33 cellular contexts compared by ENCODE assay signal in the genomic region with DNA sequence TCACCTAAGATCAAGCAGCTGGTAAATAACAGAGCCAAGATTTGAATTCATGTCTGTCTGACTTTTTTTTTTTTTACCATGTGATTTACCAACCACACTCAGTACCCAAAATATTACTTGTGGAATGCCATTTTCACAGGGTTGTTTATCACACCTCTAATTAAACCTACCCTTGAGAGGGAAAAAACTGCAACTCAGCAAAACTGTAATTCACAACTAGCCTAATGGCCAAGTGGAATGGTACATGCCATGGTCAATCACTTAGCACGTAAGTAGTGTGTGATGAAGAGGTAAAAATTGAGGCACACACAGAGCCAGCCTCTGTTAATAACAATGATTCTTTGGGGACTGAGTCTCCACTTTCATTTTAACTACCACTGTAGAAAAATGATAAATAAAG.
DNase-seq lines count a peak whose midpoint lies in the region; ATAC-seq, FAIRE-seq and TF ChIP-seq lines count a peak whose summit lies in the region.
"Had no signal": no experiment of that assay in that cellular context is flagged by ENCODE, and none has a peak within 500 bp of the region (broad histone marks: within the 10 kb centered on the region; RNA-seq: fewer than 3 reads in every experiment).

No MANE protein-coding gene starts in this region.

- H3K36me3 ChIP-seq in HepG2 (replicated peaks in 1 of 2; ENCODE audit: control insufficient read depth in 1 of 2, insufficient read depth in 2 of 2, low read length in 2 of 2) (no peaks in the 10 kb centered on the region), right lobe of liver (no peaks in the 10 kb centered on the region), IMR-90 (ENCODE audit: control insufficient read depth, insufficient read depth, low read length) (no peaks in the 10 kb centered on the region), H1 (ENCODE audit: control insufficient read depth in 2 of 4, insufficient read depth in 4 of 4, low read length in 3 of 4) (no peaks in the 10 kb centered on the region)
- H3K36me3 ChIP-seq: BE2C had no signal

- TF ChIP-seq EP300 in HepG2 (IDR thresholded peaks at IDR 0.05; ENCODE audit: low read depth in 2 of 2, low read length in 2 of 2) = no peak
- TF ChIP-seq EP300 in HepG2 (CRISPR knock-in tag; IDR thresholded peaks at IDR 0.05; ENCODE audit: borderline replicate concordance) = no peak
- TF ChIP-seq EP300 in A549 (IDR thresholded peaks at IDR 0.05) = no peak
- TF ChIP-seq EP300 in H1 (IDR thresholded peaks at IDR 0.05; ENCODE audit: borderline replicate concordance in 1 of 2, low read depth in 2 of 2, low read length in 2 of 2) = no peak

- WGBS in HepG2 (ENCODE audit: low lambda C conversion rate) = 4% methylated on average over 1 of the region's 1 CpG
- 78% methylated on average over 1 of the region's 1 CpG for WGBS in right lobe of liver (ENCODE audit: insufficient coverage, low coverage, low lambda C conversion rate, missing lambda C conversion rate)
- 12% methylated on average over 1 of the region's 1 CpG for WGBS in A549 (ENCODE audit: missing lambda C conversion rate)
- WGBS in IMR-90 (ENCODE audit: extremely low coverage in 2 of 2, insufficient read length in 1 of 2), 2 experiments = no CpG with 5 or more reads among the region's 1 CpG
- WGBS in H1 (ENCODE audit: extremely low coverage in 1 of 2, insufficient coverage in 1 of 2, insufficient read length in 1 of 2, insufficient replicate concordance in 2 of 2, low coverage in 1 of 2, low lambda C conversion rate in 2 of 2, missing lambda C conversion rate in 1 of 2), 2 experiments = 69% methylated on average over 1 of the region's 1 CpG; no CpG with 5 or more reads in 1 of the 2 experiments

- DNase-seq in HepG2 (ENCODE audit: low spot score) (no peak), right lobe of liver (no peak), A549 (ENCODE audit: low read depth in 1 of 2, low spot score in 1 of 2) (no peak), IMR-90 (no peak), H1 (ENCODE audit: low read depth in 1 of 2, low spot score in 2 of 2) (no peak), NOMO-1 (lab: John Stamatoyannopoulos, UW; ENCODE audit: unreplicated experiment in 2 of 2) (no peak)
- DNase-seq: 8988T; ACHN; AML-193; BE2C; Caco-2; Calu3; CD4-positive, alpha-beta memory T cell; CD4-positive, alpha-beta T cell; CD4-positive, CD25-positive, alpha-beta regulatory T cell; CD8-positive, alpha-beta memory T cell; CD8-positive, alpha-beta T cell; COR-L47; DMS 273 treated with DMSO at 0.1 percent for 48 hours; DMS153; DMS53; DMS79; DMS79 treated with DMSO at 0.1 percent for 48 hours; DND-41; EL had no signal

- H2BK5ac ChIP-seq in IMR-90 (ENCODE audit: low read depth, low read length, poor library complexity, severe bottlenecking) = no peak overlapping the region
- H2BK5ac ChIP-seq in H1 (ENCODE audit: low read depth, low read length) = no peak overlapping the region

- H3K23me2 ChIP-seq in H1 (ENCODE audit: low read depth, low read length) = no peaks in the 10 kb centered on the region

- H3K79me2 ChIP-seq in HepG2 (ENCODE audit: insufficient read depth, low read length) (no peaks in the 10 kb centered on the region), H1 (ENCODE audit: control insufficient read depth in 1 of 2, insufficient read depth in 2 of 2, low read length in 2 of 2) (no peaks in the 10 kb centered on the region)

- no peaks in the 10 kb centered on the region for H3K9me1 ChIP-seq in IMR-90 (ENCODE audit: insufficient read depth, low read length)

- no peaks in the 10 kb centered on the region for H4K20me1 ChIP-seq in HepG2 (ENCODE audit: insufficient read depth, low read length)
- no peaks in the 10 kb centered on the region for H4K20me1 ChIP-seq in IMR-90 (ENCODE audit: insufficient read depth, low read length)
- H4K20me1 ChIP-seq in H1 (replicated peaks in 1 of 2; ENCODE audit: control insufficient read depth in 1 of 2, insufficient read depth in 2 of 2, low read length in 2 of 2) = no peaks in the 10 kb centered on the region
- H4K20me1 ChIP-seq: BLaER1; BLaER1 treated with 17β-estradiol and CSF1 and Interleukin-3, amounts not matched to agents 10 nM and 100 nM had no signal

- H2AFZ ChIP-seq in HepG2 (ENCODE audit: low read length) = no peak overlapping the region
- H2AFZ ChIP-seq in IMR-90 (replicated peaks; ENCODE audit: low read length, poor library complexity) = no peak overlapping the region
- no peak overlapping the region for H2AFZ ChIP-seq in H1 (ENCODE audit: low read length)

- H2BK12ac ChIP-seq in H1 (ENCODE audit: low read depth, low read length) = no peak overlapping the region

- no peak overlapping the region for H3K4me3 ChIP-seq in HepG2 (replicated peaks in 1 of 3; ENCODE audit: insufficient read depth in 1 of 3, low read depth in 2 of 3, low read length in 3 of 3)
- no peak overlapping the region for H3K4me3 ChIP-seq in right lobe of liver
- H3K4me3 ChIP-seq in A549 = no peak overlapping the region
- no peak overlapping the region for H3K4me3 ChIP-seq in IMR-90 (ENCODE audit: insufficient read depth, low read depth, low read length)
- H3K4me3 ChIP-seq in H1 (ENCODE audit: extremely low read depth in 1 of 4, insufficient read depth in 2 of 4, low read depth in 3 of 4, low read length in 4 of 4) = no peak overlapping the region
- H3K4me3 ChIP-seq: BLaER1; BLaER1 treated with 17β-estradiol and CSF1 and Interleukin-3, amounts not matched to agents 10 nM and 100 nM had no signal

- H3K27ac ChIP-seq in HepG2 (ENCODE audit: extremely low read length, insufficient read depth, low read length) (no peak overlapping the region), right lobe of liver (no peak overlapping the region), A549 (no peak overlapping the region), IMR-90 (ENCODE audit: insufficient read depth, low read length) (no peak overlapping the region), H1 (ENCODE audit: low read depth, low read length) (no peak overlapping the region)
- H3K27ac ChIP-seq: 22Rv1; BLaER1; BLaER1 treated with 17β-estradiol and CSF1 and Interleukin-3, amounts not matched to agents 10 nM and 100 nM; C4-2B had no signal

- H3K56ac ChIP-seq in IMR-90 (ENCODE audit: extremely low read depth, insufficient read depth, low read length) (no peak overlapping the region), H1 (replicated peaks; ENCODE audit: insufficient read length, low read depth, low read length) (no peak overlapping the region)

- no peak overlapping the region for H3K4ac ChIP-seq in IMR-90 (ENCODE audit: low read depth, low read length)
- no peak overlapping the region for H3K4ac ChIP-seq in H1 (replicated peaks; ENCODE audit: insufficient read length, low read depth, low read length)

- H3K9me3 ChIP-seq in HepG2 (ENCODE audit: low read length) = no peaks in the 10 kb centered on the region
- no peaks in the 10 kb centered on the region for H3K9me3 ChIP-seq in right lobe of liver
- H3K9me3 ChIP-seq in A549 = no peaks in the 10 kb centered on the region; the same call in 2 of the 3 replicates
- peaks cover 4% of the 10 kb centered on the region; the same call in 1 of the 2 replicates for H3K9me3 ChIP-seq in IMR-90 (ENCODE audit: control insufficient read depth, insufficient read depth, low read length)
- H3K9me3 ChIP-seq in H1 (ENCODE audit: insufficient read depth in 2 of 2, low read depth in 1 of 2, low read length in 1 of 2) = 0 out of 4 replicates have a peak, but pooled peaks cover 0 to 3% of the 10 kb centered on the region in 2 experiments
- H3K9me3 ChIP-seq: BE2C, Caco-2 had no signal

- H3K4me2 ChIP-seq in HepG2 (ENCODE audit: low read depth, low read length) (no peak overlapping the region), A549 (no peak overlapping the region), IMR-90 (ENCODE audit: low read depth, low read length) (no peak overlapping the region), H1 (ENCODE audit: insufficient read depth in 1 of 2, low read depth in 2 of 2, low read length in 2 of 2) (no peak overlapping the region)
- H3K4me2 ChIP-seq: BLaER1; BLaER1 treated with 17β-estradiol and CSF1 and Interleukin-3, amounts not matched to agents 10 nM and 100 nM had no signal

- H2AK5ac ChIP-seq in IMR-90 (ENCODE audit: low read depth, low read length) (no peak overlapping the region), H1 (ENCODE audit: low read depth, low read length) (no peak overlapping the region)

- intact Hi-C loops in HepG2 (cut with micrococcal nuclease; ENCODE audit: unreplicated experiment) (no loop called here), right lobe of liver (cut with DNase I) (no loop called here), IMR-90 (cut with micrococcal nuclease) (loop anchor here (10.0 kb wide), 1 partner anchor 1370 kb away; no protein-coding TSS in a partner anchor)

- no peak overlapping the region for H3K23ac ChIP-seq in IMR-90 (ENCODE audit: low read depth, low read length)
- no peak overlapping the region for H3K23ac ChIP-seq in H1 (ENCODE audit: insufficient read length)

- no peak overlapping the region for H4K8ac ChIP-seq in IMR-90 (ENCODE audit: low read depth in 2 of 2, low read length in 2 of 2)
- no peak overlapping the region for H4K8ac ChIP-seq in H1 (ENCODE audit: extremely low read depth, insufficient read depth, low read length)

- POLR2A ChIA-PET in HepG2 (lab: Yijun Ruan, JAX) = no interaction called here
- POLR2A ChIA-PET in A549 (lab: Yijun Ruan, JAX) = no interaction called here
- POLR2A ChIA-PET in IMR-90 (lab: Charles Lee; ENCODE audit: unreplicated experiment) = no interaction called here
- POLR2A ChIA-PET in H1 (lab: Charles Lee; ENCODE audit: partially characterized antibody) = interaction anchor here (1.6 kb wide), 1 partner anchor 16 kb away, joined by 4 read pairs; no protein-coding TSS in a partner anchor

- no peak for TF ChIP-seq POLR2A in HepG2 (IDR thresholded peaks at IDR 0.05; ENCODE audit: insufficient read depth in 1 of 2, low read depth in 2 of 2, low read length in 2 of 2)
- TF ChIP-seq POLR2A in right lobe of liver (IDR thresholded peaks at IDR 0.05) = no peak
- TF ChIP-seq POLR2A in A549 (IDR thresholded peaks at IDR 0.05; ENCODE audit: low read length) = no peak
- no peak for TF ChIP-seq POLR2A in IMR-90 (IDR thresholded peaks at IDR 0.05; ENCODE audit: low read depth, low read length)
- no peak for TF ChIP-seq POLR2A in H1 (IDR thresholded peaks at IDR 0.05; ENCODE audit: control extremely low read depth in 1 of 2, low read depth in 2 of 2, low read length in 2 of 2)

- H2BK120ac ChIP-seq in IMR-90 (ENCODE audit: low read depth, low read length) (no peak overlapping the region), H1 (replicated peaks; ENCODE audit: low read depth, low read length) (no peak overlapping the region)

- CTCF ChIA-PET in HepG2 (lab: Yijun Ruan, JAX; ENCODE audit: low intra/inter-chr PET ratio, low total read pairs) = no interaction called here
- CTCF ChIA-PET in A549 (lab: Yijun Ruan, JAX) = interaction anchor here (0.6 to 1.3 kb wide), 3 partner anchors 11 to 125 kb away, joined by 3 read pairs; no protein-coding TSS in a partner anchor
- CTCF ChIA-PET in IMR-90 (lab: Yijun Ruan, JAX) = interaction anchor here (0.7 kb wide), 1 partner anchor 999 kb away, joined by 4 read pairs; no protein-coding TSS in a partner anchor
- CTCF ChIA-PET in H1 (lab: Charles Lee; ENCODE audit: partially characterized antibody) = interaction anchor here (1.1 to 1.4 kb wide), 3 partner anchors 11 to 156 kb away, joined by 3 read pairs; no protein-coding TSS in a partner anchor

- H3K18ac ChIP-seq in IMR-90 (ENCODE audit: low read depth, low read length) = no peak overlapping the region
- H3K18ac ChIP-seq in H1 (ENCODE audit: extremely low read depth, low read length) = no peak overlapping the region

- H3K14ac ChIP-seq in IMR-90 (replicated peaks; ENCODE audit: low read depth, low read length) (no peak overlapping the region), H1 (ENCODE audit: insufficient read length) (no peak overlapping the region)

- H3K27me3 ChIP-seq in HepG2 (ENCODE audit: control insufficient read depth in 1 of 2, insufficient read depth in 2 of 2, low read length in 2 of 2) = no peaks in the 10 kb centered on the region
- H3K27me3 ChIP-seq in right lobe of liver = no peaks in the 10 kb centered on the region
- H3K27me3 ChIP-seq in IMR-90 (ENCODE audit: control insufficient read depth, insufficient read depth, low read length) = no peaks in the 10 kb centered on the region
- no peaks in the 10 kb centered on the region for H3K27me3 ChIP-seq in H1 (replicated peaks in 1 of 4; ENCODE audit: control insufficient read depth in 3 of 4, extremely low read depth in 1 of 4, insufficient read depth in 3 of 4, low read length in 3 of 4)
- H3K27me3 ChIP-seq: BE2C; BLaER1; BLaER1 treated with 17β-estradiol and CSF1 and Interleukin-3, amounts not matched to agents 10 nM and 100 nM had no signal

- in situ Hi-C loops in HepG2 (cut with HindIII; ENCODE audit: extremely low pct_ligation_motif_present, low pct_unique_long_range_greater_than_20kb) (no loop called here), IMR-90 (cut with MboI; ENCODE audit: low sequenced_read_pairs) (no loop called here)

- H3K9ac ChIP-seq in HepG2 (ENCODE audit: insufficient read depth, low read depth, low read length) = no peak overlapping the region
- H3K9ac ChIP-seq in IMR-90 (ENCODE audit: low read depth, low read length) = no peak overlapping the region
- H3K9ac ChIP-seq in H1 (replicated peaks in 1 of 4; ENCODE audit: extremely low read depth in 1 of 4, low read depth in 3 of 4, low read length in 3 of 4) = no peak overlapping the region
- H3K9ac ChIP-seq: BLaER1; BLaER1 treated with 17β-estradiol and CSF1 and Interleukin-3, amounts not matched to agents 10 nM and 100 nM had no signal

- BruUV-seq in HepG2 (replicated peaks; lab: Mats Ljungman, UMichigan) = no TSS peak
- no TSS peak for BruUV-seq in IMR-90 (replicated peaks; lab: Mats Ljungman, UMichigan)

- H2BK20ac ChIP-seq in IMR-90 (ENCODE audit: low read depth, low read length) = no peak overlapping the region
- no peak overlapping the region for H2BK20ac ChIP-seq in H1 (ENCODE audit: low read length)

- no peak for TF ChIP-seq RAD21 in HepG2 (CRISPR knock-in tag; IDR thresholded peaks at IDR 0.05)
- no peak for TF ChIP-seq RAD21 in A549 (conservative IDR thresholded peaks at IDR 0.05 in 1 of 2, IDR thresholded peaks at IDR 0.05 in 1 of 2)
- no peak for TF ChIP-seq RAD21 in IMR-90 (IDR thresholded peaks at IDR 0.05; ENCODE audit: low read length)
- no peak for TF ChIP-seq RAD21 in H1 (IDR thresholded peaks at IDR 0.05 in 1 of 2, conservative IDR thresholded peaks at IDR 0.05 in 1 of 2; ENCODE audit: low read depth in 2 of 2, low read length in 2 of 2)

- ATAC-seq in HepG2 (no peak), right lobe of liver (no peak), A549 (no peak), IMR-90 (ENCODE audit: low read depth) (no peak), HG03175 (IDR thresholded peaks at IDR 0.05; ENCODE audit: unreplicated experiment) (no peak), HG03565 (IDR thresholded peaks at IDR 0.05; ENCODE audit: unreplicated experiment) (no peak)
- ATAC-seq: CD8-positive, alpha-beta T cell had no signal

- H3K79me1 ChIP-seq in IMR-90 (ENCODE audit: low read depth in 1 of 2, low read length in 2 of 2) (no peaks in the 10 kb centered on the region), H1 (ENCODE audit: low read depth, low read length) (no peaks in the 10 kb centered on the region)

- H2AK9ac ChIP-seq in IMR-90 (replicated peaks; ENCODE audit: low read depth, low read length, poor library complexity) = no peak overlapping the region

- H4K91ac ChIP-seq in IMR-90 (ENCODE audit: insufficient read depth, low read depth, low read length) = no peak overlapping the region
- no peak overlapping the region for H4K91ac ChIP-seq in H1 (replicated peaks; ENCODE audit: insufficient read length, low read length)

- TF ChIP-seq CTCF in HepG2 (CRISPR knock-in tag; IDR thresholded peaks at IDR 0.05) (no peak), right lobe of liver (IDR thresholded peaks at IDR 0.05) (no peak), A549 (IDR thresholded peaks at IDR 0.05) (no peak), IMR-90 (conservative IDR thresholded peaks at IDR 0.05; ENCODE audit: low read depth, low read length) (no peak), H1 (IDR thresholded peaks at IDR 0.05; ENCODE audit: control extremely low read depth in 1 of 3, insufficient read depth in 1 of 3, low read depth in 1 of 3, low read length in 3 of 3) (no peak)

- no peak for FAIRE-seq in HepG2 (lab: Jason Lieb, UNC)
- FAIRE-seq in A549 (lab: Jason Lieb, UNC) = no peak
- FAIRE-seq in H1 (lab: Jason Lieb, UNC) = no peak
- FAIRE-seq: A204.1, D721Med had no signal

- H2BK15ac ChIP-seq in IMR-90 (ENCODE audit: low read depth, low read length) (no peak overlapping the region), H1 (ENCODE audit: low read length) (no peak overlapping the region)

- no peak overlapping the region for H4K5ac ChIP-seq in IMR-90 (ENCODE audit: low read depth, low read length)
- no peak overlapping the region for H4K5ac ChIP-seq in H1 (ENCODE audit: insufficient read length, low read depth, low read length)

- dilution Hi-C loops in IMR-90 (cut with HindIII; ENCODE audit: low sequenced_read_pairs, unreplicated experiment) = no loop called here

- H3K4me1 ChIP-seq in HepG2 (ENCODE audit: insufficient read depth, low read length) (no peaks in the 10 kb centered on the region), right lobe of liver (no peaks in the 10 kb centered on the region), A549 (no peaks in the 10 kb centered on the region), IMR-90 (ENCODE audit: control insufficient read depth, insufficient read depth, low read length) (no peaks in the 10 kb centered on the region), H1 (replicated peaks in 1 of 4; ENCODE audit: control insufficient read depth in 3 of 4, insufficient read depth in 4 of 4, low read length in 3 of 4) (peaks cover 2 to 8% (median 6%) of the 10 kb centered on the region in 4 experiments)
- H3K4me1 ChIP-seq: BE2C; BLaER1; BLaER1 treated with 17β-estradiol and CSF1 and Interleukin-3, amounts not matched to agents 10 nM and 100 nM; Caco-2 had no signal
